In genomic region chr16:74606521-74607309, GRCh38 we compare ENCODE assay signal across 8 cellular contexts. TPM values are rescaled to one million over a fixed set of nuclear protein-coding genes. Genes with fewer than 3 reads are reported as not detected.
DNase-seq lines count a peak whose midpoint lies in the region; ATAC-seq lines count a peak whose summit lies in the region.

GLG1 (minus strand) TSS chr16:74607114; CDS start chr16:74607094, 20 bp downstream.

- no peaks in the 10 kb centered on the region for H3K4me1 ChIP-seq in NT2/D1 (ENCODE audit: insufficient read depth, insufficient read length)

- H3K9me3 ChIP-seq in NT2/D1 (ENCODE audit: insufficient read depth, low read length), result no peaks in the 10 kb centered on the region

- peak; percentile 95 for ATAC-seq in GM19468 (IDR thresholded peaks at IDR 0.05; ENCODE audit: extremely low read depth, unreplicated experiment)

- DNase-seq in COLO668 (lab: John Stamatoyannopoulos, UW; ENCODE audit: unreplicated experiment) (peak; percentile 95), HS-27A (ENCODE audit: low read depth) (peak; percentile 82), NT2/D1 (ENCODE audit: low read depth, low spot score) (peak; percentile 89), midbrain (lab: John Stamatoyannopoulos, UW) (peak; percentile 94)
- DNase-seq in activated CD8-positive, alpha-beta memory T cell treated with anti-CD3 and anti-CD28 coated beads, Interleukin-2, amount 50 U/mL, for 4 hours, result peak; percentile 91
- peak; percentile 81 to 85 for DNase-seq in stimulated activated CD8-positive, alpha-beta memory T cell treated with anti-CD3 and anti-CD28 coated beads, Interleukin-15, amount 100 ng/mL, for 48 hours (ENCODE audit: low read depth in 2 of 2)

- no peaks in the 10 kb centered on the region for H3K27me3 ChIP-seq in NT2/D1 (ENCODE audit: insufficient read depth, insufficient read length)

- peak within 1 kb of the TSS; percentile 97 for H3K4me3 ChIP-seq in NT2/D1 (ENCODE audit: insufficient read length, low read depth)

- H3K9ac ChIP-seq in NT2/D1 (ENCODE audit: insufficient read length, low read depth), result peak within 1 kb of the TSS; percentile 98

- peaks cover 4% of the 10 kb centered on the region for H3K36me3 ChIP-seq in NT2/D1 (ENCODE audit: insufficient read depth, insufficient read length, low read length)

- in situ Hi-C loops in endometrial microvascular endothelial cells (cut with HindIII; ENCODE audit: inconsistent ontology term, low pct_unique_long_range_greater_than_20kb, low sequenced_read_pairs), result no loop called here

RNA-seq across cellular contexts. Expression of gene GLG1, which starts in this region (rescaled TPM):
- 115 TPM for total RNA-seq in endometrial microvascular endothelial cells (ENCODE audit: inconsistent ontology term)

Comparison
In these comparisons a context has a peak if more than half of its experiments do, and no peak if none do; other contexts are left out.
1. Peak in every context shown above with its lines: DNase-seq, ATAC-seq and H3K4me3 ChIP-seq.